ENCODE assay signal across 8 cellular contexts in the genomic region with DNA sequence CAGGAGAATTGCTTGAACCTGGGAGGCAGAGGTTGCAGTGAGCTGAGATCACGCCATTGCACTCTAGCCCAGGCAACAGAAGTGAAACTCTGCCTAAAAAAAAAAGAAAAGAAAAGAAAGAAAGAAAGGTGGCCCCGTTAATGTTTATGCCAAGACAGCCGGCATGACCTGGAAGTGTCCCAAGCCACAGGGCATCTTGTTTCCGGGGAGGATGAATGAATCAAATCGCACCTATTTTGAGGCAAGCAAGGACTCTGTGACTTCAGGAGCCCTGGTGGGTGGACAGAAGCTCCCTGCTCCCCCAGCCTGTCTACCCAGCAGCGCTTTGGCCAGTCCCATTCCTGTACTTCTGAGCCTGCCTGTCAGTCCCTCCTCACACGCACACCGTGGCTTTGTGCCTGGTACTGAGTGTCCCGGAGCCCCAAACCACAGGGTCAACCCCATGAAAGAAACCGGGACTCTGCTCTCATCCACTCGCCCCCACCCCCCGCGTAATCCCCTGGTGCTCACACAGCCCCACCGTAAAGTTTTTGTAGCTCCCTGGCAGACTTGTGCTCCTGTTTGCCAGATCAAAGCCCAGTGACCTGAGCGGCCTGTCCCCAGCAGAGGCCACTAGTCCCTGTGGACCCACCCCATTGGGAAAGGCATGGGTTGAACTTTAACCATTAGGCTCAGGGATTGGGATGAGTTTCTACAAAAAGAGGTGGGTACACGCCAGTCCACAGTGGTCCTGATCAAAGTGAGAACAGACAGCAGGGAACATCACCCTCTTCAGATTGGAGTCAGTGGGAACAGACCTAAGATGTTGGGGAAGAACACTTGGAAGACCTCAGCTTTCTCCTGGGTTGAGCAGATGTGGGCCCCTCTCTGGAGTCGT. TPM values are rescaled to one million over a fixed set of nuclear protein-coding genes. Genes with fewer than 3 reads are reported as not detected.
DNase-seq lines count a peak whose midpoint lies in the region; ATAC-seq and TF ChIP-seq lines count a peak whose summit lies in the region.

No MANE protein-coding gene starts in this region.

- no peak overlapping the region for H4K5ac ChIP-seq in mesendoderm (ENCODE audit: low read length)

- peaks cover 18% of the 10 kb centered on the region for H3K79me2 ChIP-seq in OCI-LY1 (ENCODE audit: insufficient read depth, low read length)
- H3K79me2 ChIP-seq in mesendoderm (ENCODE audit: control insufficient read depth, insufficient read depth, low read length): no peaks in the 10 kb centered on the region

- H3K23ac ChIP-seq in mesendoderm (ENCODE audit: low read length): no peak overlapping the region

- peak overlapping the region; percentile 88 for H3K27ac Mint-ChIP-seq in central memory CD8-positive, alpha-beta T cell (ENCODE audit: low read depth)

- DNase-seq in Daoy (ENCODE audit: low read depth) (peak; percentile 57), H4 (ENCODE audit: low spot score) (peak; percentile 50), mesendoderm (no peak), uterus (no peak), SKM-1 treated with dmso at 0.1 percent for 144 hours (lab: John Stamatoyannopoulos, UW; ENCODE audit: unreplicated experiment) (no peak), UCSD-AML1 (lab: John Stamatoyannopoulos, UW; ENCODE audit: unreplicated experiment) (no peak)
- no peak for DNase-seq in central memory CD8-positive, alpha-beta T cell (ENCODE audit: low spot score in 2 of 2)

- H3K56ac ChIP-seq in mesendoderm (ENCODE audit: low read length): peak overlapping the region; percentile 70

- H3K4me3 Mint-ChIP-seq in central memory CD8-positive, alpha-beta T cell: peak overlapping the region; percentile 90

- H2BK15ac ChIP-seq in mesendoderm (replicated peaks; ENCODE audit: low read depth): no peak overlapping the region

- no peak overlapping the region for H2AFZ ChIP-seq in OCI-LY1 (ENCODE audit: low read length)

- H3K9me2 ChIP-seq in OCI-LY1 (ENCODE audit: low read depth, low read length): no peaks in the 10 kb centered on the region

- peak overlapping the region; percentile 65 for H3K9ac ChIP-seq in OCI-LY1 (ENCODE audit: low read length)
- H3K9ac ChIP-seq in mesendoderm (ENCODE audit: low read length): peak overlapping the region; percentile 32

- H3K4me2 ChIP-seq in OCI-LY1 (ENCODE audit: low read length) (peak overlapping the region; percentile 77), mesendoderm (ENCODE audit: low read length) (no peak overlapping the region)

- H3K4me3 ChIP-seq in OCI-LY1 (ENCODE audit: low read depth, low read length, poor library complexity, severe bottlenecking) (peak overlapping the region; percentile 70), mesendoderm (ENCODE audit: low read length) (no peak overlapping the region), uterus (peak overlapping the region; percentile 32 to 89)

- H3K27ac ChIP-seq in OCI-LY1 (ENCODE audit: low read depth, low read length, poor library complexity, severe bottlenecking): peak overlapping the region; percentile 96
- no peak overlapping the region for H3K27ac ChIP-seq in mesendoderm (ENCODE audit: low read depth, low read length)
- peak overlapping the region; percentile 92 to 100 for H3K27ac ChIP-seq in uterus

- H2BK120ac ChIP-seq in mesendoderm (ENCODE audit: low read depth, low read length): no peak overlapping the region

- H3K27me3 ChIP-seq in OCI-LY1 (ENCODE audit: insufficient read depth, low read length) (no peaks in the 10 kb centered on the region), mesendoderm (ENCODE audit: insufficient read depth, low read length, poor library complexity) (no peaks in the 10 kb centered on the region), uterus (no peaks in the 10 kb centered on the region)

- TF ChIP-seq CTCF in OCI-LY1 (IDR thresholded peaks at IDR 0.05; ENCODE audit: low read length) (no peak), uterus (IDR thresholded peaks at IDR 0.05) (no peak)

- no peak overlapping the region for H2BK5ac ChIP-seq in mesendoderm (ENCODE audit: low read length)

- H4K8ac ChIP-seq in mesendoderm (ENCODE audit: low read depth, low read length): no peak overlapping the region

- WGBS in mesendoderm (ENCODE audit: extremely low coverage, insufficient coverage, low lambda C conversion rate): no CpG with 5 or more reads among the region's 17 CpGs

- no peak overlapping the region for H3K18ac ChIP-seq in mesendoderm (ENCODE audit: low read length)

- no peaks in the 10 kb centered on the region for H3F3A ChIP-seq in OCI-LY1 (ENCODE audit: insufficient read depth, low read length)

- no peaks in the 10 kb centered on the region for H3K9me3 Mint-ChIP-seq in central memory CD8-positive, alpha-beta T cell

- TF ChIP-seq POLR2A in uterus (IDR thresholded peaks at IDR 0.05): no peak

- no peaks in the 10 kb centered on the region for H3K27me3 Mint-ChIP-seq in central memory CD8-positive, alpha-beta T cell

- peaks cover 17% of the 10 kb centered on the region for H3K4me1 Mint-ChIP-seq in central memory CD8-positive, alpha-beta T cell

- no peaks in the 10 kb centered on the region for H3K79me1 ChIP-seq in mesendoderm (ENCODE audit: low read length)

- peaks cover 3% of the 10 kb centered on the region for H3K36me3 Mint-ChIP-seq in central memory CD8-positive, alpha-beta T cell (ENCODE audit: insufficient read depth)

- no peak overlapping the region for H2AK5ac ChIP-seq in mesendoderm (ENCODE audit: low read length)

- H3K36me3 ChIP-seq in OCI-LY1 (ENCODE audit: insufficient read depth, low read length) (peaks cover 4% of the 10 kb centered on the region; the same call in 1 of the 2 replicates), mesendoderm (ENCODE audit: control insufficient read depth, insufficient read depth, low read length) (no peaks in the 10 kb centered on the region), uterus (no peaks in the 10 kb centered on the region)

- H4K20me1 ChIP-seq in OCI-LY1 (ENCODE audit: insufficient read depth, low read length): no peaks in the 10 kb centered on the region

- intact Hi-C loops in uterus (cut with DNase I; ENCODE audit: low total_unique reads): no loop called here

- peaks cover 59% of the 10 kb centered on the region for H3K4me1 ChIP-seq in OCI-LY1 (ENCODE audit: insufficient read depth, low read length, severe bottlenecking)
- H3K4me1 ChIP-seq in mesendoderm (ENCODE audit: control insufficient read depth, low read depth, low read length): no peaks in the 10 kb centered on the region
- no peaks in the 10 kb centered on the region for H3K4me1 ChIP-seq in uterus

- peak; percentile 13 for ATAC-seq in central memory CD8-positive, alpha-beta T cell (replicated peaks; ENCODE audit: extremely low read depth, poor library complexity, severe bottlenecking)

- H3K9me3 ChIP-seq in OCI-LY1 (ENCODE audit: low read length) (no peaks in the 10 kb centered on the region), uterus (no peaks in the 10 kb centered on the region)

- H3K4ac ChIP-seq in mesendoderm (ENCODE audit: low read depth, low read length): no peak overlapping the region

RNA-seq across cellular contexts. Expression of a gene that starts 19.3 kb away (rescaled TPM):
- total RNA-seq in Daoy (2014; rRNA removed; shearing (Covaris generic)): 63.1 and 64.5 TPM in 2 replicates
- total RNA-seq in H4 (2014; rRNA removed; shearing (Covaris generic)): 42.7 and 53.6 TPM in 2 replicates
- 34.8 TPM for polyA plus RNA-seq in mesendoderm (2013, experiment 1 of 2)
- polyA plus RNA-seq in mesendoderm (2013, experiment 2 of 2): 33.7 TPM
- 10 to 100 TPM; 27.9 to 74.7 (median 32.8) TPM for total RNA-seq in uterus

RNA-seq across cellular contexts. Expression of a gene that starts 34.5 kb away (rescaled TPM):
- 26.2 and 27.1 TPM in 2 replicates for total RNA-seq in Daoy (2014; rRNA removed; shearing (Covaris generic))
- total RNA-seq in H4 (2014; rRNA removed; shearing (Covaris generic)): 10.4 and 15.9 TPM in 2 replicates
- 16.1 TPM for polyA plus RNA-seq in mesendoderm (2013, experiment 1 of 2)
- 16.6 TPM for polyA plus RNA-seq in mesendoderm (2013, experiment 2 of 2)
- 10 to 100 TPM; 20.7 to 50.1 (median 29.9) TPM for total RNA-seq in uterus

RNA-seq across cellular contexts. Expression of a gene that starts 38.8 kb away (rescaled TPM):
- total RNA-seq in Daoy (2014; rRNA removed; shearing (Covaris generic)): not detected in 2 replicates
- total RNA-seq in H4 (2014; rRNA removed; shearing (Covaris generic)): not detected in 2 replicates
- polyA plus RNA-seq in mesendoderm (2013, experiment 1 of 2): 3.7 TPM
- polyA plus RNA-seq in mesendoderm (2013, experiment 2 of 2): 5.2 TPM
- total RNA-seq in uterus: 1 to 10 TPM in 1 of 4 donors, not detected in 3; 1.2 TPM

RNA-seq across cellular contexts. Expression of a gene that starts 46.5 kb away (rescaled TPM):
- not detected in 2 replicates for total RNA-seq in Daoy (2014; rRNA removed; shearing (Covaris generic))
- total RNA-seq in H4 (2014; rRNA removed; shearing (Covaris generic)): not detected in 2 replicates
- polyA plus RNA-seq in mesendoderm (2013, experiment 1 of 2): 0.69 TPM
- 0.57 TPM for polyA plus RNA-seq in mesendoderm (2013, experiment 2 of 2)
- 1 to 10 TPM in 2 of 4 donors, not detected in 2; 1.0 to 5.3 TPM for total RNA-seq in uterus

RNA-seq across cellular contexts. Expression of a gene that starts 59.4 kb away (rescaled TPM):
- total RNA-seq in Daoy (2014; rRNA removed; shearing (Covaris generic)): 6.0 and 6.3 TPM in 2 replicates
- 4.1 and 7.4 TPM in 2 replicates for total RNA-seq in H4 (2014; rRNA removed; shearing (Covaris generic))
- polyA plus RNA-seq in mesendoderm (2013, experiment 1 of 2): 21.1 TPM
- 22.0 TPM for polyA plus RNA-seq in mesendoderm (2013, experiment 2 of 2)
- 10 to 100 TPM in 3 of 4 donors, 1 to 10 TPM in 1; 2.6 to 21.0 (median 12.7) TPM for total RNA-seq in uterus

Comparison
In these comparisons a context has a peak if more than half of its experiments do, and no peak if none do; other contexts are left out.
1. DNase-seq: peak in Daoy (single experiment) and H4 (single experiment); none in central memory CD8-positive, alpha-beta T cell (0 of 2), mesendoderm (single experiment), uterus (0 of 2), SKM-1 treated with dmso at 0.1 percent for 144 hours (single experiment) and UCSD-AML1 (single experiment).